17 cellular contexts compared by ENCODE assay signal in genomic region chr3:176739169-176739568, GRCh38.
"Had no signal": no experiment of that assay in that cellular context is flagged by ENCODE, and none has a peak within 500 bp of the region (broad histone marks: within the 10 kb centered on the region; RNA-seq: fewer than 3 reads in every experiment).

No MANE protein-coding gene starts in this region.

- H3K4me3 Mint-ChIP-seq: activated CD4-positive, alpha-beta T cell treated with anti-CD3 and anti-CD28 coated beads for 36 hours; activated naive CD4-positive, alpha-beta T cell treated with anti-CD3 and anti-CD28 coated beads, Interleukin-2, amount 50 U/mL, for 24 hours; dendritic cell treated with granulocyte-macrophage colony-stimulating factor and Interleukin-4, amounts not matched to agents 40 ng/mL and 50 ng/mL, for 4 days; natural killer cell treated with Interleukin-12 subunit alpha and Interleukin-12 subunit beta and Interleukin-15 and Interleukin-18, amount 100 ng/mL, for 72 hours; WTC11 had no signal

- H3K36me3 Mint-ChIP-seq: activated naive CD4-positive, alpha-beta T cell treated with anti-CD3 and anti-CD28 coated beads, Interleukin-2, amount 50 U/mL, for 24 hours; natural killer cell treated with Interleukin-12 subunit alpha and Interleukin-12 subunit beta and Interleukin-15 and Interleukin-18, amount 100 ng/mL, for 72 hours; WTC11 had no signal

- H3K27ac ChIP-seq: adrenal gland, foreskin keratinocyte, neutrophil, parathyroid adenoma, spleen, thyroid gland had no signal

- H3K27me3 Mint-ChIP-seq: activated naive CD4-positive, alpha-beta T cell treated with anti-CD3 and anti-CD28 coated beads, Interleukin-2, amount 50 U/mL, for 24 hours; dendritic cell treated with granulocyte-macrophage colony-stimulating factor and Interleukin-4, amounts not matched to agents 40 ng/mL and 50 ng/mL, for 4 days; natural killer cell treated with Interleukin-12 subunit alpha and Interleukin-12 subunit beta and Interleukin-15 and Interleukin-18, amount 100 ng/mL, for 72 hours had no signal

- H2AFZ ChIP-seq: parathyroid adenoma had no signal

- H3K4me1 ChIP-seq: adrenal gland, foreskin keratinocyte, parathyroid adenoma, spleen, thyroid gland had no signal

- H3K4me1 Mint-ChIP-seq: activated CD4-positive, alpha-beta T cell treated with anti-CD3 and anti-CD28 coated beads for 36 hours; activated naive CD4-positive, alpha-beta T cell treated with anti-CD3 and anti-CD28 coated beads, Interleukin-2, amount 50 U/mL, for 24 hours had no signal

- H3K9me3 Mint-ChIP-seq: dendritic cell treated with granulocyte-macrophage colony-stimulating factor and Interleukin-4, amounts not matched to agents 40 ng/mL and 50 ng/mL, for 4 days; natural killer cell treated with Interleukin-12 subunit alpha and Interleukin-12 subunit beta and Interleukin-15 and Interleukin-18, amount 100 ng/mL, for 72 hours; WTC11 had no signal

- H3K36me3 ChIP-seq: adrenal gland, neutrophil, spleen, thyroid gland had no signal

- DNase-seq: activated CD4-positive, alpha-beta T cell treated with anti-CD3 and anti-CD28 coated beads for 36 hours; activated CD4-positive, alpha-beta T cell treated with anti-CD3 and anti-CD28 coated beads, Interleukin-2, amount 50 U/mL, for 48 hours; activated gamma-delta T cell; adrenal gland; effector memory CD4-positive, alpha-beta T cell; foreskin keratinocyte; kidney glomerular epithelial cell; spleen; stimulated activated naive CD4-positive, alpha-beta T cell treated with Interleukin-2 at 50 U/mL for 16 hours; T-helper 2 cell; thyroid gland had no signal

- H3K27ac Mint-ChIP-seq: activated CD4-positive, alpha-beta T cell treated with anti-CD3 and anti-CD28 coated beads for 36 hours; activated naive CD4-positive, alpha-beta T cell treated with anti-CD3 and anti-CD28 coated beads, Interleukin-2, amount 50 U/mL, for 24 hours; dendritic cell treated with granulocyte-macrophage colony-stimulating factor and Interleukin-4, amounts not matched to agents 40 ng/mL and 50 ng/mL, for 4 days; natural killer cell treated with Interleukin-12 subunit alpha and Interleukin-12 subunit beta and Interleukin-15 and Interleukin-18, amount 100 ng/mL, for 72 hours; WTC11 had no signal

- H3K79me2 ChIP-seq: parathyroid adenoma had no signal

- H3K4me3 ChIP-seq: adrenal gland, spleen, thyroid gland had no signal

- H3K9me3 ChIP-seq: adrenal gland, neutrophil, spleen, thyroid gland had no signal

- H3K9ac ChIP-seq: parathyroid adenoma had no signal

- H3K27me3 ChIP-seq: foreskin keratinocyte, neutrophil, spleen, thyroid gland had no signal
